13 cellular contexts compared by ENCODE assay signal in the genomic region with DNA sequence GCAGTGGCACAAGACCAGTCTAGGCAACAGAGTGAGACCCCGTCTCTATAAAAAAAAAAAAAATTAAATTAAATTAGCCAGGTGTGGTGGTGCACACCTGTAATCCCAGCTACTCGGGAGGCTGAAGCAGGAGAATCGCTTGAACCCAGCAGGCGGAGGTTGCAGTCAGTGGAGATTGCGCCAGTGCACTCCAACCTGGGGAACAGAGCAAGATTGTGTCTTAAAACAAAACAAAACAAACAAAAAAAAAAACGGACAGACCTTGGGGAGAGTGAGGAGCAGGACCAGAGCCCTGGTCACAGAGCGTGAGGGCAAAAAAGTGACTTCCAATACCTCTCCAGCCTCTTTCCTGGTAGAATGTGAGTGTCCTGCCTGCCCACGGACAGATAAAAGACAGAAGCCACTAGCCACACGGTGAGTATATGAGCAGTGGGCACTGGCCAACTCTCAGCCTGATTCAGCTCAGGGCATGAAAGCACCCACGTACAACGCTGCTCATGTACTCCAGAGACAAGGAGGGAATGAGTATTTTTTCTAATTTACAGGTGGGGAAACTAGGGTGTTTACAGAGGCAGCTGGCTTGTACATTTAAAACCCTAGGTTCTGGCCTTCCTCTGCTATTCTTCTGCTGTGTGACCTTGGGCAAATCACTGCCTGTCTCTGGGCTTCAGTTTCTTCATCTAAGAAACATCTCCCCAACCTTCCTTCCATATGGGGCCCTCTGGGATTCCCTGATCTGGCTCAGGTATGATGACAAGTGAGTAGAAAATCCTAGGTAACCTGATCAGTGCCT. TPM values are rescaled to one million over a fixed set of nuclear protein-coding genes. Genes with fewer than 3 reads are reported as not detected.
DNase-seq lines count a peak whose midpoint lies in the region; ATAC-seq, FAIRE-seq and TF ChIP-seq lines count a peak whose summit lies in the region.
"Had no signal": no experiment of that assay in that cellular context is flagged by ENCODE, and none has a peak within 500 bp of the region (broad histone marks: within the 10 kb centered on the region; RNA-seq: fewer than 3 reads in every experiment).

No MANE protein-coding gene starts in this region.

- H3K4me3 ChIP-seq in muscle layer of colon (ENCODE audit: low read depth in 1 of 2, low read length in 2 of 2): peak overlapping the region in 1 of 2 donors; percentile 35
- H3K4me3 ChIP-seq: cardiac muscle cell had no signal

- peak overlapping the region; percentile 54 for H3K4me3 Mint-ChIP-seq in activated naive CD4-positive, alpha-beta T cell treated with anti-CD3 and anti-CD28 coated beads, Interleukin-2, amount 50 U/mL, for 24 hours
- H3K4me3 Mint-ChIP-seq in activated naive CD4-positive, alpha-beta T cell treated with anti-CD3 and anti-CD28 coated beads for 36 hours: no peak overlapping the region
- peak overlapping the region; percentile 35 to 86 (median 77) for H3K4me3 Mint-ChIP-seq in brain
- H3K4me3 Mint-ChIP-seq in type B pancreatic cell: peak overlapping the region; percentile 77

- no peak overlapping the region for H3K27ac Mint-ChIP-seq in activated naive CD4-positive, alpha-beta T cell treated with anti-CD3 and anti-CD28 coated beads, Interleukin-2, amount 50 U/mL, for 24 hours
- no peak overlapping the region for H3K27ac Mint-ChIP-seq in activated naive CD4-positive, alpha-beta T cell treated with anti-CD3 and anti-CD28 coated beads for 36 hours
- H3K27ac Mint-ChIP-seq in brain (peak overlapping the region in 4 of 5 experiments; percentile 51 to 89 (median 87)), type B pancreatic cell (peak overlapping the region; percentile 75)
- H3K27ac Mint-ChIP-seq: activated B cell treated with CpG ODN at 0.5 μM for 24 hours; activated T-helper 17 cell treated with anti-CD3 and anti-CD28 coated beads, Interleukin-2, amount 50 U/mL, for 72 hours had no signal

- intact Hi-C loops in activated naive CD4-positive, alpha-beta T cell treated with anti-CD3 and anti-CD28 coated beads for 36 hours (cut with micrococcal nuclease): no loop called here

- no peak for FAIRE-seq in frontal cortex (lab: Jason Lieb, UNC)

- no peak for DNase-seq in activated naive CD4-positive, alpha-beta T cell treated with anti-CD3 and anti-CD28 coated beads for 36 hours
- DNase-seq in type B pancreatic cell (ENCODE audit: extremely low spot score, unreplicated experiment): no peak
- no peak for DNase-seq in EL
- no peak for DNase-seq in frontal cortex (ENCODE audit: low spot score in 2 of 2)
- DNase-seq: activated B cell treated with CpG ODN at 0.5 μM for 24 hours, NCI-H1048, SHP77 treated with DMSO at 0.1 percent for 48 hours had no signal

- H3K36me3 Mint-ChIP-seq in activated naive CD4-positive, alpha-beta T cell treated with anti-CD3 and anti-CD28 coated beads, Interleukin-2, amount 50 U/mL, for 24 hours: no peaks in the 10 kb centered on the region
- no peaks in the 10 kb centered on the region for H3K36me3 Mint-ChIP-seq in activated naive CD4-positive, alpha-beta T cell treated with anti-CD3 and anti-CD28 coated beads for 36 hours (ENCODE audit: low read depth)
- H3K36me3 Mint-ChIP-seq in brain (peaks cover 4% of the 10 kb centered on the region), type B pancreatic cell (no peaks in the 10 kb centered on the region)

- peaks cover 48% of the 10 kb centered on the region for H3K4me1 ChIP-seq in muscle layer of colon (ENCODE audit: insufficient read depth, low read length)

- H3K9me3 ChIP-seq in muscle layer of colon (ENCODE audit: low read length): no peaks in the 10 kb centered on the region

- no peaks in the 10 kb centered on the region for H3K9me3 Mint-ChIP-seq in activated naive CD4-positive, alpha-beta T cell treated with anti-CD3 and anti-CD28 coated beads, Interleukin-2, amount 50 U/mL, for 24 hours
- no peaks in the 10 kb centered on the region for H3K9me3 Mint-ChIP-seq in activated naive CD4-positive, alpha-beta T cell treated with anti-CD3 and anti-CD28 coated beads for 36 hours
- H3K9me3 Mint-ChIP-seq in brain (peaks cover 0 to 11% (median 0%) of the 10 kb centered on the region in 5 experiments), type B pancreatic cell (no peaks in the 10 kb centered on the region)
- H3K9me3 Mint-ChIP-seq: activated B cell treated with CpG ODN at 0.5 μM for 24 hours; activated T-helper 17 cell treated with anti-CD3 and anti-CD28 coated beads, Interleukin-2, amount 50 U/mL, for 72 hours had no signal

- peak overlapping the region; percentile 5 for H3K9ac ChIP-seq in muscle layer of colon (ENCODE audit: low read length)

- no peaks in the 10 kb centered on the region for H3K27me3 ChIP-seq in muscle layer of colon (ENCODE audit: control insufficient read depth in 1 of 2, insufficient read depth in 2 of 2, low read length in 2 of 2)

- no peaks in the 10 kb centered on the region for H3K36me3 ChIP-seq in muscle layer of colon (ENCODE audit: insufficient read depth, low read length)
- H3K36me3 ChIP-seq: cardiac muscle cell had no signal

- TF ChIP-seq CTCF in brain (conservative IDR thresholded peaks at IDR 0.05) (no peak), type B pancreatic cell (conservative IDR thresholded peaks at IDR 0.05) (no peak)

- peaks cover 26% of the 10 kb centered on the region for H3K27me3 Mint-ChIP-seq in activated naive CD4-positive, alpha-beta T cell treated with anti-CD3 and anti-CD28 coated beads, Interleukin-2, amount 50 U/mL, for 24 hours
- H3K27me3 Mint-ChIP-seq in activated naive CD4-positive, alpha-beta T cell treated with anti-CD3 and anti-CD28 coated beads for 36 hours (ENCODE audit: low read depth): peaks cover 26% of the 10 kb centered on the region
- peaks cover 56% of the 10 kb centered on the region for H3K27me3 Mint-ChIP-seq in brain
- H3K27me3 Mint-ChIP-seq in type B pancreatic cell: peaks cover 41% of the 10 kb centered on the region

- CTCF ChIA-PET in activated naive CD4-positive, alpha-beta T cell treated with anti-CD3 and anti-CD28 coated beads for 36 hours (lab: Charles Lee): interaction anchor here (0.6 to 12.7 kb wide), 2 partner anchors 56 to 71 kb away, joined by 3 to 315 read pairs; partner anchors contain the start of gene WDR38

- peak overlapping the region; percentile 29 for H3K27ac ChIP-seq in muscle layer of colon (ENCODE audit: low read depth, low read length)
- H3K27ac ChIP-seq: cardiac muscle cell had no signal

- no peak for ATAC-seq in HG02885 (IDR thresholded peaks at IDR 0.05; ENCODE audit: poor library complexity, unreplicated experiment)
- ATAC-seq: activated T-helper 17 cell treated with anti-CD3 and anti-CD28 coated beads, Interleukin-2, amount 50 U/mL, for 72 hours had no signal

- H3K4me1 Mint-ChIP-seq in activated naive CD4-positive, alpha-beta T cell treated with anti-CD3 and anti-CD28 coated beads, Interleukin-2, amount 50 U/mL, for 24 hours: peaks cover 18% of the 10 kb centered on the region
- H3K4me1 Mint-ChIP-seq in activated naive CD4-positive, alpha-beta T cell treated with anti-CD3 and anti-CD28 coated beads for 36 hours (ENCODE audit: low read depth): peaks cover 14% of the 10 kb centered on the region
- H3K4me1 Mint-ChIP-seq in brain (peaks cover 47% of the 10 kb centered on the region), type B pancreatic cell (ENCODE audit: unreplicated experiment) (peaks cover 28% of the 10 kb centered on the region)

RNA-seq across cellular contexts. Expression of gene OLFML2A, which starts 1.8 kb away (rescaled TPM):
- total RNA-seq in activated naive CD4-positive, alpha-beta T cell treated with anti-CD3 and anti-CD28 coated beads for 36 hours: not detected
- polyA plus RNA-seq in brain (ENCODE audit: insufficient read depth, low read depth, low replicate concordance): 6.3 TPM
- total RNA-seq in type B pancreatic cell (ENCODE audit: low replicate concordance) (6.3 and 10.8 TPM in 2 replicates), frontal cortex (1.6 TPM)
- total RNA-seq: activated T-helper 17 cell treated with anti-CD3 and anti-CD28 coated beads, Interleukin-2, amount 50 U/mL, for 72 hours had no signal

RNA-seq across cellular contexts. Expression of gene NR6A1, which starts 7.7 kb away (rescaled TPM):
- 1 to 10 TPM; 1.8 TPM for total RNA-seq in activated naive CD4-positive, alpha-beta T cell treated with anti-CD3 and anti-CD28 coated beads for 36 hours
- polyA plus RNA-seq in brain (ENCODE audit: insufficient read depth, low read depth, low replicate concordance): 0.53 TPM
- 6.5 and 10.0 TPM in 2 replicates for total RNA-seq in type B pancreatic cell (ENCODE audit: low replicate concordance)
- 1.6 TPM for total RNA-seq in frontal cortex

Comparison
In these comparisons a context has a peak if more than half of its experiments do, and no peak if none do; other contexts are left out.
1. H3K27ac Mint-ChIP-seq: peak in brain (4 of 5) and type B pancreatic cell (single experiment); none in activated naive CD4-positive, alpha-beta T cell treated with anti-CD3 and anti-CD28 coated beads, Interleukin-2, amount 50 U/mL, for 24 hours (single experiment) and activated naive CD4-positive, alpha-beta T cell treated with anti-CD3 and anti-CD28 coated beads for 36 hours (single experiment).